Comparison of ENCODE assay signal across 25 cellular contexts in genomic region chr17:59464246-59464645, GRCh38.
"Had no signal": no experiment of that assay in that cellular context is flagged by ENCODE, and none has a peak within 500 bp of the region (broad histone marks: within the 10 kb centered on the region; RNA-seq: fewer than 3 reads in every experiment).

No MANE protein-coding gene starts in this region.

- H3K27ac Mint-ChIP-seq: dendritic cell treated with granulocyte-macrophage colony-stimulating factor and Interleukin-4, amounts not matched to agents 40 ng/mL and 50 ng/mL, for 4 days; memory B cell; naive B cell; natural killer cell treated with Interleukin-12 subunit alpha and Interleukin-12 subunit beta and Interleukin-15 and Interleukin-18, amount 100 ng/mL, for 72 hours; stimulated activated effector memory CD8-positive, alpha-beta T cell treated with anti-CD3 and anti-CD28 coated beads, Interleukin-12 subunit alpha, Interleukin-12 subunit beta, amount 100 ng/mL, for 72 hours had no signal

- H3K4me3 ChIP-seq: colonic mucosa, lung, mucosa of descending colon, prostate gland, right atrium auricular region, sigmoid colon, stomach, tibial artery, upper lobe of right lung, vagina had no signal

- H3K27ac ChIP-seq: colonic mucosa, neutrophil, parathyroid adenoma, prostate gland, right atrium auricular region, sigmoid colon, stomach, tibial artery, upper lobe of right lung, vagina had no signal

- H3K79me2 ChIP-seq: parathyroid adenoma had no signal

- H3K36me3 Mint-ChIP-seq: memory B cell; naive B cell; natural killer cell treated with Interleukin-12 subunit alpha and Interleukin-12 subunit beta and Interleukin-15 and Interleukin-18, amount 100 ng/mL, for 72 hours; stimulated activated effector memory CD8-positive, alpha-beta T cell treated with anti-CD3 and anti-CD28 coated beads, Interleukin-12 subunit alpha, Interleukin-12 subunit beta, amount 100 ng/mL, for 72 hours had no signal

- DNase-seq: effector CD8-positive, alpha-beta T cell; erythroblast; naive B cell; sigmoid colon; stimulated activated CD4-positive, alpha-beta T cell treated with anti-CD3 and anti-CD28 coated beads, Interleukin-2, amount 100 ng/mL, for 24 hours; stimulated activated CD4-positive, alpha-beta T cell treated with anti-CD3 and anti-CD28 coated beads, Interleukin-4, amount 100 ng/mL, for 24 hours; stimulated activated naive CD4-positive, alpha-beta T cell treated with Interleukin-2 at 50 U/mL for 16 hours; stomach; tibial artery had no signal

- H3K9me3 ChIP-seq: colonic mucosa, mucosa of descending colon, neutrophil, prostate gland, right atrium auricular region, sigmoid colon, stomach, tibial artery, upper lobe of right lung, vagina had no signal

- H3K36me3 ChIP-seq: colonic mucosa, neutrophil, prostate gland, right atrium auricular region, sigmoid colon, stomach, tibial artery, upper lobe of right lung, vagina had no signal

- H3K9me3 Mint-ChIP-seq: dendritic cell treated with granulocyte-macrophage colony-stimulating factor and Interleukin-4, amounts not matched to agents 40 ng/mL and 50 ng/mL, for 4 days; memory B cell; naive B cell; natural killer cell treated with Interleukin-12 subunit alpha and Interleukin-12 subunit beta and Interleukin-15 and Interleukin-18, amount 100 ng/mL, for 72 hours; neural crest cell; stimulated activated effector memory CD8-positive, alpha-beta T cell treated with anti-CD3 and anti-CD28 coated beads, Interleukin-12 subunit alpha, Interleukin-12 subunit beta, amount 100 ng/mL, for 72 hours had no signal

- H3K9ac ChIP-seq: parathyroid adenoma had no signal

- H3K4me3 Mint-ChIP-seq: dendritic cell treated with granulocyte-macrophage colony-stimulating factor and Interleukin-4, amounts not matched to agents 40 ng/mL and 50 ng/mL, for 4 days; memory B cell; naive B cell; natural killer cell treated with Interleukin-12 subunit alpha and Interleukin-12 subunit beta and Interleukin-15 and Interleukin-18, amount 100 ng/mL, for 72 hours; neural crest cell; stimulated activated effector memory CD8-positive, alpha-beta T cell treated with anti-CD3 and anti-CD28 coated beads, Interleukin-12 subunit alpha, Interleukin-12 subunit beta, amount 100 ng/mL, for 72 hours had no signal

- ATAC-seq: natural killer cell treated with Interleukin-12 subunit alpha and Interleukin-12 subunit beta and Interleukin-15 and Interleukin-18, amount 100 ng/mL, for 72 hours; stimulated activated effector memory CD8-positive, alpha-beta T cell treated with anti-CD3 and anti-CD28 coated beads, Interleukin-12 subunit alpha, Interleukin-12 subunit beta, amount 100 ng/mL, for 72 hours had no signal

- H2AFZ ChIP-seq: parathyroid adenoma had no signal

- H3K27me3 ChIP-seq: colonic mucosa, neutrophil, right atrium auricular region, sigmoid colon, stomach, tibial artery, upper lobe of right lung, vagina had no signal

- H3K4me1 Mint-ChIP-seq: memory B cell, naive B cell had no signal

- FAIRE-seq: frontal cortex, keratinocyte had no signal

- H3K4me1 ChIP-seq: parathyroid adenoma, prostate gland, right atrium auricular region, sigmoid colon, tibial artery, upper lobe of right lung, vagina had no signal
